22 cellular contexts compared by ENCODE assay signal in genomic region chr12:124346425-124347168, GRCh38. TPM values are rescaled to one million over a fixed set of nuclear protein-coding genes. Genes with fewer than 3 reads are reported as not detected.
DNase-seq lines count a peak whose midpoint lies in the region; ATAC-seq, FAIRE-seq and TF ChIP-seq lines count a peak whose summit lies in the region.
"Had no signal": no experiment of that assay in that cellular context is flagged by ENCODE, and none has a peak within 500 bp of the region (broad histone marks: within the 10 kb centered on the region; RNA-seq: fewer than 3 reads in every experiment).

No MANE protein-coding gene starts in this region.

- no peaks in the 10 kb centered on the region for H4K20me1 ChIP-seq in HepG2 (ENCODE audit: insufficient read depth, low read length)

- TF ChIP-seq POLR2A in HepG2 (IDR thresholded peaks at IDR 0.05; ENCODE audit: insufficient read depth in 1 of 2, low read depth in 2 of 2, low read length in 2 of 2) (no peak), right lobe of liver (IDR thresholded peaks at IDR 0.05) (no peak), body of pancreas (IDR thresholded peaks at IDR 0.05) (no peak)

- H3K9me3 ChIP-seq in HepG2 (ENCODE audit: low read length) (no peaks in the 10 kb centered on the region), right lobe of liver (no peaks in the 10 kb centered on the region), Panc1 (ENCODE audit: control insufficient read depth, insufficient read depth, low read depth, low read length) (no peaks in the 10 kb centered on the region), kidney (ENCODE audit: control insufficient read depth in 1 of 2, low read length in 2 of 2) (no peaks in the 10 kb centered on the region), body of pancreas (no peaks in the 10 kb centered on the region)
- H3K9me3 ChIP-seq: BLaER1 had no signal

- H3K27me3 Mint-ChIP-seq in stimulated activated naive B cell treated with anti-CD40 and anti-IgM and Interleukin-4, amounts not matched to agents 10 μg/mL and 1 μg/mL and 100 μg/mL, for 72 hours = no peaks in the 10 kb centered on the region
- H3K27me3 Mint-ChIP-seq in activated CD4-positive, alpha-beta T cell treated with anti-CD3 and anti-CD28 coated beads, Interleukin-2, amount 10 ng/mL, durations not matched to agents 7 days and 5 days = no peaks in the 10 kb centered on the region

- ATAC-seq in HepG2 (no peak), right lobe of liver (no peak), Panc1 (no peak), body of pancreas (no peak)
- ATAC-seq in stimulated activated naive B cell treated with anti-CD40 and anti-IgM and Interleukin-4, amounts not matched to agents 10 μg/mL and 1 μg/mL and 100 μg/mL, for 72 hours (replicated peaks) = no peak
- ATAC-seq: CD8-positive, alpha-beta T cell had no signal

- no peak for DNase-seq in HepG2 (ENCODE audit: low spot score)
- no peak for DNase-seq in right lobe of liver
- DNase-seq in Panc1 (ENCODE audit: low read depth, low spot score) = no peak
- peak; percentile 69 for DNase-seq in kidney
- DNase-seq in stimulated activated naive B cell treated with anti-CD40 and anti-IgM and Interleukin-4, amounts not matched to agents 10 μg/mL and 1 μg/mL and 100 μg/mL, for 72 hours = no peak
- DNase-seq in EL = no peak
- DNase-seq in activated CD4-positive, alpha-beta T cell treated with anti-CD3 and anti-CD28 coated beads, Interleukin-2, amount 10 ng/mL, durations not matched to agents 7 days and 5 days = no peak
- no peak for DNase-seq in body of pancreas
- DNase-seq: Calu3; CD8-positive, alpha-beta T cell; DMS 273 treated with DMSO at 0.1 percent for 48 hours; DMS53; DND-41; GOT3; H9; KBM-7 had no signal

- TF ChIP-seq RAD21 in HepG2 (CRISPR knock-in tag; IDR thresholded peaks at IDR 0.05) = no peak

- intact Hi-C loops in HepG2 (cut with micrococcal nuclease; ENCODE audit: unreplicated experiment) (no loop called here), right lobe of liver (cut with DNase I) (no loop called here), Panc1 (cut with micrococcal nuclease; ENCODE audit: unreplicated experiment) (no loop called here), kidney (cut with DNase I) (no loop called here), body of pancreas (cut with DNase I) (no loop called here)

- H3K36me3 ChIP-seq in HepG2 (replicated peaks in 1 of 2; ENCODE audit: control insufficient read depth in 1 of 2, insufficient read depth in 2 of 2, low read length in 2 of 2) (peaks cover 20 to 64% of the 10 kb centered on the region in 2 experiments; a peak in 4 of 5 replicates), right lobe of liver (peaks cover 5 to 77% (median 21%) of the 10 kb centered on the region in 4 donors), Panc1 (ENCODE audit: control insufficient read depth, insufficient read depth, low read length) (peaks cover 24% of the 10 kb centered on the region), kidney (ENCODE audit: control insufficient read depth in 1 of 2, insufficient read depth in 2 of 2, low read length in 2 of 2) (peaks cover 46 to 71% of the 10 kb centered on the region in 2 donors), body of pancreas (replicated peaks in 1 of 2; ENCODE audit: insufficient read depth in 1 of 2, low read depth in 2 of 2) (peaks cover 14 to 65% of the 10 kb centered on the region in 2 donors)

- 98% methylated on average over 16 of the region's 38 CpGs for WGBS in HepG2 (ENCODE audit: low lambda C conversion rate)
- WGBS in right lobe of liver (ENCODE audit: insufficient coverage, low coverage, low lambda C conversion rate, missing lambda C conversion rate) = 86% methylated on average over 4 of the region's 38 CpGs
- WGBS in body of pancreas, 2 donors = 86 to 93% methylated on average over 13 to 37 of the region's 38 CpGs

- H3K27ac ChIP-seq in HepG2 (ENCODE audit: extremely low read length, insufficient read depth, low read length) = no peak overlapping the region
- H3K27ac ChIP-seq in right lobe of liver = no peak overlapping the region
- peak overlapping the region; percentile 39; the same call in 1 of the 2 replicates for H3K27ac ChIP-seq in Panc1 (ENCODE audit: low read length)
- H3K27ac ChIP-seq in kidney (ENCODE audit: low read depth in 2 of 2, low read length in 2 of 2) = no peak overlapping the region
- H3K27ac ChIP-seq in body of pancreas = no peak overlapping the region
- H3K27ac ChIP-seq: 22Rv1, BLaER1 had no signal

- H3K4me3 Mint-ChIP-seq in stimulated activated naive B cell treated with anti-CD40 and anti-IgM and Interleukin-4, amounts not matched to agents 10 μg/mL and 1 μg/mL and 100 μg/mL, for 72 hours = no peak overlapping the region
- no peak overlapping the region for H3K4me3 Mint-ChIP-seq in activated CD4-positive, alpha-beta T cell treated with anti-CD3 and anti-CD28 coated beads, Interleukin-2, amount 10 ng/mL, durations not matched to agents 7 days and 5 days
- H3K4me3 Mint-ChIP-seq: CD8-positive, alpha-beta T cell; H9 had no signal

- FAIRE-seq in HepG2 (lab: Jason Lieb, UNC) (no peak), kidney (lab: Jason Lieb, UNC) (no peak)
- FAIRE-seq: G401.6, GM12891 had no signal

- H3K36me3 Mint-ChIP-seq in stimulated activated naive B cell treated with anti-CD40 and anti-IgM and Interleukin-4, amounts not matched to agents 10 μg/mL and 1 μg/mL and 100 μg/mL, for 72 hours = peaks cover 56 to 71% of the 10 kb centered on the region in 2 donors
- peaks cover 25% of the 10 kb centered on the region for H3K36me3 Mint-ChIP-seq in activated CD4-positive, alpha-beta T cell treated with anti-CD3 and anti-CD28 coated beads, Interleukin-2, amount 10 ng/mL, durations not matched to agents 7 days and 5 days (ENCODE audit: low read depth)

- H3K9ac ChIP-seq in HepG2 (ENCODE audit: insufficient read depth, low read depth, low read length) (no peak overlapping the region), kidney (ENCODE audit: low read length in 2 of 2) (no peak overlapping the region)
- H3K9ac ChIP-seq: BLaER1 had no signal

- H3K27ac Mint-ChIP-seq in stimulated activated naive B cell treated with anti-CD40 and anti-IgM and Interleukin-4, amounts not matched to agents 10 μg/mL and 1 μg/mL and 100 μg/mL, for 72 hours = peak overlapping the region; percentile 51
- no peak overlapping the region for H3K27ac Mint-ChIP-seq in activated CD4-positive, alpha-beta T cell treated with anti-CD3 and anti-CD28 coated beads, Interleukin-2, amount 10 ng/mL, durations not matched to agents 7 days and 5 days
- H3K27ac Mint-ChIP-seq: CD8-positive, alpha-beta T cell had no signal

- no peaks in the 10 kb centered on the region for H3K4me1 ChIP-seq in HepG2 (ENCODE audit: insufficient read depth, low read length)
- no peaks in the 10 kb centered on the region for H3K4me1 ChIP-seq in right lobe of liver
- no peaks in the 10 kb centered on the region for H3K4me1 ChIP-seq in Panc1 (ENCODE audit: control insufficient read depth, insufficient read depth, low read length)
- no peaks in the 10 kb centered on the region for H3K4me1 ChIP-seq in kidney (ENCODE audit: control insufficient read depth in 1 of 2, insufficient read depth in 1 of 2, low read depth in 1 of 2, low read length in 2 of 2)
- H3K4me1 ChIP-seq in body of pancreas = no peaks in the 10 kb centered on the region

- BruUV-seq in HepG2 (replicated peaks; lab: Mats Ljungman, UMichigan) (no TSS peak), Panc1 (replicated peaks; lab: Mats Ljungman, UMichigan) (no TSS peak)

- no peak overlapping the region for H3K4me3 ChIP-seq in HepG2 (replicated peaks in 1 of 3; ENCODE audit: insufficient read depth in 1 of 3, low read depth in 2 of 3, low read length in 3 of 3)
- H3K4me3 ChIP-seq in right lobe of liver = no peak overlapping the region
- H3K4me3 ChIP-seq in Panc1 (ENCODE audit: low read depth in 2 of 2, low read length in 2 of 2) = no peak overlapping the region
- no peak overlapping the region for H3K4me3 ChIP-seq in kidney (ENCODE audit: low read length in 2 of 2)
- H3K4me3 ChIP-seq in body of pancreas = no peak overlapping the region
- H3K4me3 ChIP-seq: BLaER1 had no signal

- no peaks in the 10 kb centered on the region for H3K4me1 Mint-ChIP-seq in stimulated activated naive B cell treated with anti-CD40 and anti-IgM and Interleukin-4, amounts not matched to agents 10 μg/mL and 1 μg/mL and 100 μg/mL, for 72 hours
- H3K4me1 Mint-ChIP-seq in activated CD4-positive, alpha-beta T cell treated with anti-CD3 and anti-CD28 coated beads, Interleukin-2, amount 10 ng/mL, durations not matched to agents 7 days and 5 days = no peaks in the 10 kb centered on the region
- H3K4me1 Mint-ChIP-seq: H9 had no signal

- H3K27me3 ChIP-seq in HepG2 (ENCODE audit: control insufficient read depth in 1 of 2, insufficient read depth in 2 of 2, low read length in 2 of 2) (no peaks in the 10 kb centered on the region), right lobe of liver (no peaks in the 10 kb centered on the region), Panc1 (ENCODE audit: control insufficient read depth, insufficient read depth, low read length) (no peaks in the 10 kb centered on the region), body of pancreas (no peaks in the 10 kb centered on the region)
- H3K27me3 ChIP-seq: BLaER1 had no signal

- H3K4me2 ChIP-seq in HepG2 (ENCODE audit: low read depth, low read length) = no peak overlapping the region
- H3K4me2 ChIP-seq: BLaER1 had no signal

- TF ChIP-seq CTCF in HepG2 (CRISPR knock-in tag; IDR thresholded peaks at IDR 0.05) (no peak), right lobe of liver (IDR thresholded peaks at IDR 0.05) (no peak), Panc1 (IDR thresholded peaks at IDR 0.05) (no peak), kidney (IDR thresholded peaks at IDR 0.05; ENCODE audit: borderline replicate concordance, extremely low read depth, insufficient read depth) (no peak), body of pancreas (IDR thresholded peaks at IDR 0.05) (no peak)

- no peaks in the 10 kb centered on the region for H3K79me2 ChIP-seq in HepG2 (ENCODE audit: insufficient read depth, low read length)

- no peak overlapping the region for H2AFZ ChIP-seq in HepG2 (ENCODE audit: low read length)

- no peak for TF ChIP-seq EP300 in HepG2 (IDR thresholded peaks at IDR 0.05; ENCODE audit: low read depth in 2 of 2, low read length in 2 of 2)
- TF ChIP-seq EP300 in HepG2 (CRISPR knock-in tag; IDR thresholded peaks at IDR 0.05; ENCODE audit: borderline replicate concordance) = no peak

- POLR2A ChIA-PET in HepG2 (lab: Yijun Ruan, JAX) (no interaction called here), Panc1 (lab: Charles Lee) (no interaction called here)
- POLR2A ChIA-PET in activated CD4-positive, alpha-beta T cell treated with anti-CD3 and anti-CD28 coated beads, Interleukin-2, amount 10 ng/mL, durations not matched to agents 7 days and 5 days (lab: Charles Lee) = no interaction called here

- in situ Hi-C loops in HepG2 (cut with HindIII; ENCODE audit: extremely low pct_ligation_motif_present, low pct_unique_long_range_greater_than_20kb) = no loop called here
- in situ Hi-C loops in Panc1 (cut with HindIII; ENCODE audit: low pct_unique_long_range_greater_than_20kb, low sequenced_read_pairs) = no loop called here

- no peaks in the 10 kb centered on the region for H3K9me3 Mint-ChIP-seq in stimulated activated naive B cell treated with anti-CD40 and anti-IgM and Interleukin-4, amounts not matched to agents 10 μg/mL and 1 μg/mL and 100 μg/mL, for 72 hours
- H3K9me3 Mint-ChIP-seq in activated CD4-positive, alpha-beta T cell treated with anti-CD3 and anti-CD28 coated beads, Interleukin-2, amount 10 ng/mL, durations not matched to agents 7 days and 5 days = no peaks in the 10 kb centered on the region
- H3K9me3 Mint-ChIP-seq: CD8-positive, alpha-beta T cell; H9 had no signal

- CTCF ChIA-PET in HepG2 (lab: Yijun Ruan, JAX; ENCODE audit: low intra/inter-chr PET ratio, low total read pairs) (no interaction called here), Panc1 (lab: Charles Lee) (no interaction called here)
- CTCF ChIA-PET in activated CD4-positive, alpha-beta T cell treated with anti-CD3 and anti-CD28 coated beads, Interleukin-2, amount 10 ng/mL, durations not matched to agents 7 days and 5 days (lab: Charles Lee) = no interaction called here

RNA-seq across cellular contexts. Expression of gene RFLNA, which starts 51.7 kb away (rescaled TPM):
- not detected in 2 replicates for total RNA-seq in HepG2 (2016; rRNA removed; fragmentation: Illumina TruSeq; extraction: Trizol)
- total RNA-seq in HepG2 (2016; cell fraction: cytosol; rRNA removed; fragmentation: Illumina TruSeq; extraction: Trizol; ENCODE audit: low read depth) = not detected in 2 replicates
- total RNA-seq in HepG2 (2016; cell fraction: insoluble cytoplasmic fraction; rRNA removed; fragmentation: Illumina TruSeq; extraction: Trizol) = not detected in 2 replicates
- total RNA-seq in HepG2 (2016; cell fraction: membrane; rRNA removed; fragmentation: Illumina TruSeq; extraction: Trizol) = not detected in 2 replicates
- not detected in 2 replicates for total RNA-seq in HepG2 (2016; cell fraction: nucleus; rRNA removed; fragmentation: Illumina TruSeq; extraction: Trizol)
- not detected in 2 replicates for polyA plus RNA-seq in HepG2 (2011; rRNA removed)
- not detected in 2 replicates for polyA plus RNA-seq in HepG2 (2011; cell fraction: cytosol; rRNA removed)
- not detected in 2 replicates for polyA plus RNA-seq in HepG2 (2011; cell fraction: nucleus; rRNA removed)
- not detected in 2 replicates for polyA plus RNA-seq in HepG2 (2012)
- polyA plus RNA-seq in HepG2 (2016; cell fraction: cytosol; fragmentation: Illumina TruSeq; extraction: Trizol; ENCODE audit: low read depth) = not detected in 2 replicates
- not detected in 2 replicates for polyA plus RNA-seq in HepG2 (2016; cell fraction: insoluble cytoplasmic fraction; fragmentation: Illumina TruSeq; extraction: Trizol; ENCODE audit: low read depth)
- not detected in 2 replicates for polyA plus RNA-seq in HepG2 (2016; cell fraction: membrane; fragmentation: Illumina TruSeq; extraction: Trizol; ENCODE audit: low read depth)
- polyA plus RNA-seq in HepG2 (2016; cell fraction: nucleus; fragmentation: Illumina TruSeq; extraction: Trizol; ENCODE audit: insufficient read depth, low read depth) = not detected in 2 replicates
- polyA minus RNA-seq in HepG2 (2011; rRNA and poly(A)+ RNA removed; ENCODE audit: low replicate concordance) = not detected in 2 replicates
- polyA minus RNA-seq in HepG2 (2011; cell fraction: cytosol; rRNA and poly(A)+ RNA removed) = not detected in 2 replicates
- polyA minus RNA-seq in HepG2 (2011; cell fraction: nucleus; rRNA and poly(A)+ RNA removed) = not detected in 2 replicates
- total RNA-seq in right lobe of liver = under 1 TPM in 2 of 6 experiments, not detected in 4; 0.12 to 0.31 TPM
- 5.4 TPM for total RNA-seq in Panc1 (2021; ENCODE audit: unreplicated experiment)
- 21.4 TPM for polyA plus RNA-seq in Panc1 (2012; ENCODE audit: insufficient read length)
- 0.76 TPM for total RNA-seq in kidney
- 0.82 TPM for polyA plus RNA-seq in kidney (ENCODE audit: insufficient read depth, low read depth, low replicate concordance)
- total RNA-seq in activated CD4-positive, alpha-beta T cell treated with anti-CD3 and anti-CD28 coated beads, Interleukin-2, amount 10 ng/mL, durations not matched to agents 7 days and 5 days = not detected
- under 1 TPM in 1 of 2 donors, not detected in 1; 0.26 TPM for total RNA-seq in body of pancreas
- total RNA-seq: Calu3; CD8-positive, alpha-beta T cell; HT-29 had no signal
- polyA plus RNA-seq: AG04450 had no signal
